In genomic region chr7:67018940-67019339, GRCh38 we compare ENCODE assay signal across 12 cellular contexts.
"Had no signal": no experiment of that assay in that cellular context is flagged by ENCODE, and none has a peak within 500 bp of the region (broad histone marks: within the 10 kb centered on the region; RNA-seq: fewer than 3 reads in every experiment).

No MANE protein-coding gene starts in this region.

- H3K4me1 ChIP-seq: esophagus squamous epithelium, right atrium auricular region, upper lobe of right lung had no signal

- H3K9me3 ChIP-seq: esophagus squamous epithelium, right atrium auricular region, upper lobe of right lung had no signal

- DNase-seq: activated B cell treated with CpG ODN at 0.5 μM for 24 hours; activated CD8-positive, alpha-beta T cell treated with anti-CD3 and anti-CD28 coated beads for 36 hours; esophagus squamous epithelium; foreskin fibroblast; immature natural killer cell; left cardiac atrium; naive B cell; stimulated activated naive CD4-positive, alpha-beta T cell; upper lobe of right lung had no signal

- ATAC-seq: left cardiac atrium, upper lobe of right lung had no signal

- H3K27me3 ChIP-seq: cardiac muscle cell, esophagus squamous epithelium, right atrium auricular region, upper lobe of right lung had no signal

- H3K4me3 ChIP-seq: cardiac muscle cell, esophagus squamous epithelium, lung, right atrium auricular region, upper lobe of right lung had no signal

- H3K4me1 Mint-ChIP-seq: activated B cell treated with CpG ODN at 0.5 μM for 24 hours had no signal

- H3K27ac ChIP-seq: cardiac muscle cell, esophagus squamous epithelium, right atrium auricular region, upper lobe of right lung had no signal

- H3K27me3 Mint-ChIP-seq: activated B cell treated with CpG ODN at 0.5 μM for 24 hours; activated CD8-positive, alpha-beta T cell treated with anti-CD3 and anti-CD28 coated beads for 36 hours; naive B cell had no signal

- H3K27ac Mint-ChIP-seq: activated B cell treated with CpG ODN at 0.5 μM for 24 hours; activated CD8-positive, alpha-beta T cell treated with anti-CD3 and anti-CD28 coated beads for 36 hours had no signal

- H3K4me3 Mint-ChIP-seq: activated B cell treated with CpG ODN at 0.5 μM for 24 hours; activated CD8-positive, alpha-beta T cell treated with anti-CD3 and anti-CD28 coated beads for 36 hours; immature natural killer cell; naive B cell had no signal

- H3K9me3 Mint-ChIP-seq: activated B cell treated with CpG ODN at 0.5 μM for 24 hours; activated CD8-positive, alpha-beta T cell treated with anti-CD3 and anti-CD28 coated beads for 36 hours; immature natural killer cell; naive B cell had no signal
